ENCODE assay signal across 28 cellular contexts in genomic region chr6:91523511-91523910, GRCh38.
"Had no signal": no experiment of that assay in that cellular context is flagged by ENCODE, and none has a peak within 500 bp of the region (broad histone marks: within the 10 kb centered on the region; RNA-seq: fewer than 3 reads in every experiment).

No MANE protein-coding gene starts in this region.

- DNase-seq: activated CD4-positive, alpha-beta T cell treated with anti-CD3 and anti-CD28 coated beads, Interleukin-2, amount 10 ng/mL, durations not matched to agents 24 days and 14 days; activated CD4-positive, alpha-beta T cell treated with anti-CD3 and anti-CD28 coated beads, Interleukin-2, amount 50 U/mL, for 4 hours; activated CD8-positive, alpha-beta T cell treated with anti-CD3 and anti-CD28 coated beads for 36 hours; activated effector memory CD4-positive, alpha-beta T cell treated with anti-CD3 and anti-CD28 coated beads, Interleukin-2, amount 50 U/mL, for 16 hours; activated naive CD4-positive, alpha-beta T cell; activated naive CD4-positive, alpha-beta T cell treated with anti-CD3 and anti-CD28 coated beads, Interleukin-2, amount 50 U/mL, for 16 hours; activated naive CD8-positive, alpha-beta T cell treated with anti-CD3 and anti-CD28 coated beads for 36 hours; activated T-cell treated with anti-CD3 and anti-CD28 coated beads, Interleukin-2, amount 50 U/mL, for 1 hour; activated T-cell treated with anti-CD3 and anti-CD28 coated beads, Interleukin-2, amount 50 U/mL, for 72 hours; amniotic stem cell; aorta; body of pancreas; KG1; NCI-H1092 treated with DMSO at 0.1 percent for 48 hours; NCI-H1417; NCI-H146; NCI-H187; NCI-H2029 treated with DMSO at 0.1 percent for 48 hours; NCI-H2107; NCI-H226; NCI-H526; NCI-H748 treated with DMSO at 0.1 percent for 48 hours; NK-92 treated with Interleukin-12 subunit alpha and Interleukin-12 subunit beta, amount 100 ng/mL, for 24 hours; PC-9; Right ventricle myocardium superior; SK-N-SH had no signal

- ATAC-seq: activated CD8-positive, alpha-beta T cell treated with anti-CD3 and anti-CD28 coated beads for 36 hours; activated T-cell treated with anti-CD3 and anti-CD28 coated beads, Interleukin-2, amount 50 U/mL, for 72 hours; activated T-helper 17 cell treated with anti-CD3 and anti-CD28 coated beads, Interleukin-2, amount 50 U/mL, for 72 hours; body of pancreas had no signal

- H3K4me3 ChIP-seq: body of pancreas, breast epithelium, PC-9 had no signal
